ENCODE assay signal across 8 cellular contexts in the genomic region with DNA sequence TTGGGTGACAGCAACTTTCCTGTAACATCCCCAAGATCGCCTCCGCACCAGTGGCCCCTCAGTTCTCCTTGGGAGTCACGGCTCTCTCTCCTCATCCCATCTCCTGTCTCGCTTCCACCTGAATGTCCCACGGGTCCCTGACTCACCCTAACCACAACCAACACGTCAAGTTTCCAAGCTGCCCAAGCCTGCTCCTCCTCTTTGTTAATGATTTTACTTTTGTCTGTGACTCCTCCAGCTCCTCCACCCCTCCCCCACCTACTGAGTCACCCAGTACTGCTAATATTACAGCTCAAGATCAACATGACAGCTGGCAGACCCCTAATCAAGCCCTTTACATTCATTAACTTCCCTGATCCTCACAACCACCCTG. TPM values are rescaled to one million over a fixed set of nuclear protein-coding genes. Genes with fewer than 3 reads are reported as not detected.
DNase-seq lines count a peak whose midpoint lies in the region.

No MANE protein-coding gene starts in this region.

- H3K27ac ChIP-seq in skin epidermis: peak overlapping the region in 19 of 21 experiments; percentile 18 to 85 (median 72)

- DNase-seq in EL: peak; percentile 89
- DNase-seq in RKO (ENCODE audit: low spot score): peak; percentile 73
- DNase-seq in dermis blood vessel endothelial cell: peak; percentile 73
- DNase-seq in NK-92 (lab: John Stamatoyannopoulos, UW; ENCODE audit: unreplicated experiment): no peak
- no peak for DNase-seq in NCI-H1436 treated with DMSO at 0.1 percent for 48 hours (lab: John Stamatoyannopoulos, UW)
- DNase-seq in DMS79 treated with DMSO at 0.1 percent for 48 hours (lab: John Stamatoyannopoulos, UW): no peak
- DNase-seq in cerebellar nuclear complex (lab: John Stamatoyannopoulos, UW): no peak

- no peak overlapping the region for H3K4me3 ChIP-seq in skin epidermis

RNA-seq across cellular contexts. Expression of a gene that starts 39.3 kb away (rescaled TPM):
- 4.4 and 7.2 TPM in 2 replicates for total RNA-seq in dermis blood vessel endothelial cell

Comparison
In these comparisons a context has a peak if more than half of its experiments do, and no peak if none do; other contexts are left out.
1. DNase-seq: peak in EL (single experiment), RKO (single experiment) and dermis blood vessel endothelial cell (single experiment); none in NK-92 (single experiment), NCI-H1436 treated with DMSO at 0.1 percent for 48 hours (single experiment), DMS79 treated with DMSO at 0.1 percent for 48 hours (single experiment) and cerebellar nuclear complex (0 of 2).